In the genomic region with DNA sequence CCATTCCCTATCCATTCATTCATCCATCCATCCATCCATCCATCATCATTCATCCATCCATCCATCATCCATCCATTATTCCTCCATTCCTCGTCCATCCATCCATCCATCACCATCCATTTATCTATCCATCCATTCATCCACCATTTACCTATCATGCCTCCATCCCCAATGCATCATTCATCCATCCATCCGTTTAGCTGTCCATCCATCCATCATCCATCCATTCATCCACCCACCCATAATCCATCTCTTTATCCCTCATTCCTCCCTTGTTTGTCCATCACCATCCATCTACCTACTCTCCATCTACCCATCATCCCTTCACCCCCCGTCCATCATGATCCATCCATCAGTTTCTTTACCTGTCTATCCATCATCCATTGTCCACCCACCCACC, we compare ENCODE assay signal across 10 cellular contexts.
"Had no signal": no experiment of that assay in that cellular context is flagged by ENCODE, and none has a peak within 500 bp of the region (broad histone marks: within the 10 kb centered on the region; RNA-seq: fewer than 3 reads in every experiment).

No MANE protein-coding gene starts in this region.

- DNase-seq: GM23248, GOT3, H7, HFFc6, IMR-90, KG1 had no signal

- H3K4me3 ChIP-seq: GM23248, HAP-1, K562 had no signal

- FAIRE-seq: K562 had no signal

- H3K4me1 ChIP-seq: HAP-1 had no signal

- H2AFZ ChIP-seq: GM23248 had no signal

- H3K27ac ChIP-seq: GM23248, HL-60 had no signal

- ATAC-seq: HCT116, K562 had no signal

- H3K9me3 ChIP-seq: HAP-1 had no signal

- H3K9ac ChIP-seq: GM23248 had no signal
